1 cellular context compared by ENCODE assay signal in genomic region chr19:21835810-21836444, GRCh38.
TF ChIP-seq lines count a peak whose summit lies in the region.

Gene ZNF43 (minus strand): TSS chr19:21836182. CDS start chr19:21836038, 144 bp downstream.

TF ChIP-seq in HepG2, 621 proteins besides CTCF, POLR2A, EP300 and RAD21 (continued from another document and continues in another):
- TF ChIP-seq NFE2L1 (CRISPR knock-in tag; IDR thresholded peaks at IDR 0.05; ENCODE audit: borderline replicate concordance) (peak; percentile 19; the same call in 1 of the 2 replicates), SMARCE1 (IDR thresholded peaks at IDR 0.05; ENCODE audit: borderline replicate concordance) (no peak), KDM5A (IDR thresholded peaks at IDR 0.05; ENCODE audit: borderline replicate concordance, low read length) (no peak), ZNF644 (CRISPR knock-in tag; IDR thresholded peaks at IDR 0.05; ENCODE audit: low read depth) (no peak), SATB2 (CRISPR knock-in tag; IDR thresholded peaks at IDR 0.05) (no peak), MAFK (conservative IDR thresholded peaks at IDR 0.05 in 1 of 2, IDR thresholded peaks at IDR 0.05 in 1 of 2; ENCODE audit: low read length in 2 of 2) (no peak), KMT2B (CRISPR knock-in tag; IDR thresholded peaks at IDR 0.05) (no peak; the same call in 1 of the 2 replicates), ZZZ3 (CRISPR knock-in tag; IDR thresholded peaks at IDR 0.05; ENCODE audit: borderline replicate concordance) (no peak), RFXANK (CRISPR knock-in tag; IDR thresholded peaks at IDR 0.05) (no peak), ZNF343 (CRISPR knock-in tag; IDR thresholded peaks at IDR 0.05) (no peak), NBN (conservative IDR thresholded peaks at IDR 0.05) (no peak), CHD2 (IDR thresholded peaks at IDR 0.05; ENCODE audit: low read depth, low read length) (no peak), RXRB (CRISPR knock-in tag; IDR thresholded peaks at IDR 0.05; ENCODE audit: borderline replicate concordance) (no peak; the same call in 1 of the 2 replicates), MAF1 (CRISPR knock-in tag; IDR thresholded peaks at IDR 0.05; ENCODE audit: borderline replicate concordance) (no peak), KLF9 (CRISPR knock-in tag; IDR thresholded peaks at IDR 0.05; ENCODE audit: low read depth) (no peak), BRD4 (CRISPR knock-in tag; IDR thresholded peaks at IDR 0.05) (no peak), NPAS2 (CRISPR knock-in tag; IDR thresholded peaks at IDR 0.05; ENCODE audit: borderline replicate concordance) (no peak), RBFOX2 (IDR thresholded peaks at IDR 0.05; ENCODE audit: low read depth, low read length) (no peak), MAZ (IDR thresholded peaks at IDR 0.05; ENCODE audit: borderline replicate concordance, low read depth, low read length) (no peak), MAZ (CRISPR knock-in tag; IDR thresholded peaks at IDR 0.05; ENCODE audit: low read depth) (no peak), CEBPG (CRISPR knock-in tag; IDR thresholded peaks at IDR 0.05) (no peak), ZFX (CRISPR knock-in tag; IDR thresholded peaks at IDR 0.05; ENCODE audit: low read depth) (peak; percentile 86), ZNF235 (CRISPR knock-in tag; IDR thresholded peaks at IDR 0.05; ENCODE audit: borderline replicate concordance) (no peak), RORA (CRISPR knock-in tag; IDR thresholded peaks at IDR 0.05) (no peak), FOXM1 (CRISPR knock-in tag; IDR thresholded peaks at IDR 0.05) (no peak), ZNF431 (CRISPR knock-in tag; IDR thresholded peaks at IDR 0.05; ENCODE audit: borderline replicate concordance, low read depth) (no peak), ZSCAN29 (CRISPR knock-in tag; conservative IDR thresholded peaks at IDR 0.05) (no peak), SP1 (IDR thresholded peaks at IDR 0.05) (no peak), SP1 (CRISPR knock-in tag; IDR thresholded peaks at IDR 0.05) (no peak), ZNF264 (CRISPR knock-in tag; IDR thresholded peaks at IDR 0.05) (no peak), SRSF9 (IDR thresholded peaks at IDR 0.05; ENCODE audit: borderline replicate concordance, insufficient read depth, low read depth, low read length, poor library complexity, severe bottlenecking) (no peak), SOX6 (IDR thresholded peaks at IDR 0.05) (no peak), SOX6 (CRISPR knock-in tag; IDR thresholded peaks at IDR 0.05) (no peak), KLF16 (CRISPR knock-in tag; IDR thresholded peaks at IDR 0.05) (no peak), ZNF496 (CRISPR knock-in tag; IDR thresholded peaks at IDR 0.05; ENCODE audit: insufficient replicate concordance) (no peak), U2AF1 (optimal IDR thresholded peaks at IDR 0.05; ENCODE audit: low read depth, low read length) (no peak), HMGA1 (CRISPR knock-in tag; conservative IDR thresholded peaks at IDR 0.05) (no peak), ZNF510 (CRISPR knock-in tag; IDR thresholded peaks at IDR 0.05; ENCODE audit: low read depth) (no peak), HDAC6 (IDR thresholded peaks at IDR 0.05; ENCODE audit: low read depth, low read length) (no peak), ZNF772 (CRISPR knock-in tag; IDR thresholded peaks at IDR 0.05) (no peak), MATR3 (CRISPR knock-in tag; IDR thresholded peaks at IDR 0.05) (no peak), ZSCAN31 (CRISPR knock-in tag; IDR thresholded peaks at IDR 0.05; ENCODE audit: low read depth) (no peak), NR2F2 (IDR thresholded peaks at IDR 0.05; ENCODE audit: borderline replicate concordance, low read depth) (no peak), NR2F1 (CRISPR knock-in tag; IDR thresholded peaks at IDR 0.05) (no peak), NFKBIZ (CRISPR knock-in tag; IDR thresholded peaks at IDR 0.05) (no peak), ISL2 (CRISPR knock-in tag; IDR thresholded peaks at IDR 0.05) (no peak), NKX3-1 (CRISPR knock-in tag; IDR thresholded peaks at IDR 0.05) (no peak), SALL1 (CRISPR knock-in tag; IDR thresholded peaks at IDR 0.05) (peak; percentile 35; the same call in 1 of the 2 replicates), FOXP4 (CRISPR knock-in tag; IDR thresholded peaks at IDR 0.05) (no peak), ZNF569 (CRISPR knock-in tag; IDR thresholded peaks at IDR 0.05; ENCODE audit: borderline replicate concordance) (no peak), ZNF773 (CRISPR knock-in tag; IDR thresholded peaks at IDR 0.05; ENCODE audit: borderline replicate concordance) (no peak), HIVEP1 (CRISPR knock-in tag; IDR thresholded peaks at IDR 0.05) (peak; percentile 54; the same call in 1 of the 2 replicates), ZNF274 (CRISPR knock-in tag; IDR thresholded peaks at IDR 0.05) (no peak), MXI1 (IDR thresholded peaks at IDR 0.05; ENCODE audit: borderline replicate concordance, low read depth, low read length) (no peak), PCBP2 (optimal IDR thresholded peaks at IDR 0.05; ENCODE audit: low read depth, low read length, poor library complexity, severe bottlenecking) (no peak), ZC3H4 (CRISPR knock-in tag; IDR thresholded peaks at IDR 0.05; ENCODE audit: borderline replicate concordance) (no peak), POLR2AphosphoS2 (IDR thresholded peaks at IDR 0.05; ENCODE audit: low read depth, low read length) (no peak), YY1 (IDR thresholded peaks at IDR 0.05; ENCODE audit: insufficient read depth, insufficient replicate concordance, low read depth, low read length) (peak; percentile 79), ZNF572 (CRISPR knock-in tag; IDR thresholded peaks at IDR 0.05) (no peak), CBX2 (IDR thresholded peaks at IDR 0.05; ENCODE audit: low read depth, low read length) (no peak), CBX2 (CRISPR knock-in tag; IDR thresholded peaks at IDR 0.05; ENCODE audit: low read depth) (no peak), ZNF18 (CRISPR knock-in tag; IDR thresholded peaks at IDR 0.05; ENCODE audit: insufficient replicate concordance) (no peak), REST (IDR thresholded peaks at IDR 0.05; ENCODE audit: borderline replicate concordance in 1 of 2, low read depth in 1 of 2, low read length in 2 of 2) (no peak), ZFP91 (CRISPR knock-in tag; IDR thresholded peaks at IDR 0.05; ENCODE audit: borderline replicate concordance) (peak; percentile 21; the same call in 1 of the 2 replicates)
- TF ChIP-seq, protein P1, sequence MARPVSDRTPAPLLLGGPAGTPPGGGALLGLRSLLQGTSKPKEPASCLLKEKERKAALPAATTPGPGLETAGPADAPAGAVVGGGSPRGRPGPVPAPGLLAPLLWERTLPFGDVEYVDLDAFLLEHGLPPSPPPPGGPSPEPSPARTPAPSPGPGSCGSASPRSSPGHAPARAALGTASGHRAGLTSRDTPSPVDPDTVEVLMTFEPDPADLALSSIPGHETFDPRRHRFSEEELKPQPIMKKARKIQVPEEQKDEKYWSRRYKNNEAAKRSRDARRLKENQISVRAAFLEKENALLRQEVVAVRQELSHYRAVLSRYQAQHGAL (CRISPR knock-in tag; IDR thresholded peaks at IDR 0.05; ENCODE audit: not compliant biosample characterization): no peak
- TF ChIP-seq, protein P2, sequence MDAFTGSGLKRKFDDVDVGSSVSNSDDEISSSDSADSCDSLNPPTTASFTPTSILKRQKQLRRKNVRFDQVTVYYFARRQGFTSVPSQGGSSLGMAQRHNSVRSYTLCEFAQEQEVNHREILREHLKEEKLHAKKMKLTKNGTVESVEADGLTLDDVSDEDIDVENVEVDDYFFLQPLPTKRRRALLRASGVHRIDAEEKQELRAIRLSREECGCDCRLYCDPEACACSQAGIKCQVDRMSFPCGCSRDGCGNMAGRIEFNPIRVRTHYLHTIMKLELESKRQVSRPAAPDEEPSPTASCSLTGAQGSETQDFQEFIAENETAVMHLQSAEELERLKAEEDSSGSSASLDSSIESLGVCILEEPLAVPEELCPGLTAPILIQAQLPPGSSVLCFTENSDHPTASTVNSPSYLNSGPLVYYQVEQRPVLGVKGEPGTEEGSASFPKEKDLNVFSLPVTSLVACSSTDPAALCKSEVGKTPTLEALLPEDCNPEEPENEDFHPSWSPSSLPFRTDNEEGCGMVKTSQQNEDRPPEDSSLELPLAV (CRISPR knock-in tag; conservative IDR thresholded peaks at IDR 0.05; ENCODE audit: low read depth): no peak
- TF ChIP-seq, protein P3, sequence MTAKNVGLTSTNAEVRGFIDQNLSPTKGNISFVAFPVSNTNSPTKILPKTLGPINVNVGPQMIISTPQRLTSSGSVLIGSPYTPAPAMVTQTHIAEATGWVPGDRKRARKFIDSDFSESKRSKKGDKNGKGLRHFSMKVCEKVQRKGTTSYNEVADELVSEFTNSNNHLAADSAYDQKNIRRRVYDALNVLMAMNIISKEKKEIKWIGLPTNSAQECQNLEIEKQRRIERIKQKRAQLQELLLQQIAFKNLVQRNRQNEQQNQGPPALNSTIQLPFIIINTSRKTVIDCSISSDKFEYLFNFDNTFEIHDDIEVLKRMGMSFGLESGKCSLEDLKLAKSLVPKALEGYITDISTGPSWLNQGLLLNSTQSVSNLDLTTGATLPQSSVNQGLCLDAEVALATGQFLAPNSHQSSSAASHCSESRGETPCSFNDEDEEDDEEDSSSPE (CRISPR knock-in tag; IDR thresholded peaks at IDR 0.05): peak; percentile 73
- TF ChIP-seq, protein P4, sequence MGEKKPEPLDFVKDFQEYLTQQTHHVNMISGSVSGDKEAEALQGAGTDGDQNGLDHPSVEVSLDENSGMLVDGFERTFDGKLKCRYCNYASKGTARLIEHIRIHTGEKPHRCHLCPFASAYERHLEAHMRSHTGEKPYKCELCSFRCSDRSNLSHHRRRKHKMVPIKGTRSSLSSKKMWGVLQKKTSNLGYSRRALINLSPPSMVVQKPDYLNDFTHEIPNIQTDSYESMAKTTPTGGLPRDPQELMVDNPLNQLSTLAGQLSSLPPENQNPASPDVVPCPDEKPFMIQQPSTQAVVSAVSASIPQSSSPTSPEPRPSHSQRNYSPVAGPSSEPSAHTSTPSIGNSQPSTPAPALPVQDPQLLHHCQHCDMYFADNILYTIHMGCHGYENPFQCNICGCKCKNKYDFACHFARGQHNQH (CRISPR knock-in tag; IDR thresholded peaks at IDR 0.05): no peak
